ENCODE assay signal across 17 cellular contexts in genomic region chr7:324011-324410, GRCh38. TPM values are rescaled to one million over a fixed set of nuclear protein-coding genes. Genes with fewer than 3 reads are reported as not detected.
A peak's percentile ranks its signal among the peaks of the same experiment; 100 is the strongest.
DNase-seq lines count a peak whose midpoint lies in the region; ATAC-seq and TF ChIP-seq lines count a peak whose summit lies in the region.
"Had no signal": no experiment of that assay in that cellular context is flagged by ENCODE, and none has a peak within 500 bp of the region (broad histone marks: within the 10 kb centered on the region; RNA-seq: fewer than 3 reads in every experiment).

No MANE protein-coding gene starts in this region.

- H2AFZ ChIP-seq in mesenchymal stem cell (ENCODE audit: low read depth, low read length): no peak overlapping the region

- no peak overlapping the region for H2BK15ac ChIP-seq in mesenchymal stem cell (ENCODE audit: low read depth, poor library complexity, severe bottlenecking)

- no peak overlapping the region for H3K4me3 Mint-ChIP-seq in natural killer cell treated with Interleukin-12 subunit alpha and Interleukin-12 subunit beta and Interleukin-15 and Interleukin-18, amount 100 ng/mL, for 72 hours
- H3K4me3 Mint-ChIP-seq in natural killer cell (no peak overlapping the region), chondrocyte (ENCODE audit: unreplicated experiment) (no peak overlapping the region)
- H3K4me3 Mint-ChIP-seq in activated T-helper 2 cell treated with anti-CD3 and anti-CD28 coated beads, Interferon-gamma antibody, Interleukin-2, Interleukin-4, amounts not matched to agents 10 μg/mL and 5 μg/mL and 100 μg/mL, durations not matched to agents 14 hours and 24 hours and 36 hours (ENCODE audit: low read depth): no peak overlapping the region
- H3K4me3 Mint-ChIP-seq: CD8-positive, alpha-beta memory T cell had no signal

- H3K27me3 ChIP-seq in mesenchymal stem cell (ENCODE audit: control insufficient read depth in 1 of 2, insufficient read depth in 1 of 2, low read length in 2 of 2) (peaks cover 13 to 88% of the 10 kb centered on the region in 2 experiments), MG63 (peaks cover 5% of the 10 kb centered on the region)

- intact Hi-C loops in natural killer cell (cut with micrococcal nuclease): loop anchor here (5.0 kb wide), 1 partner anchor 448 kb away; no protein-coding TSS in a partner anchor
- intact Hi-C loops in activated T-helper 2 cell treated with anti-CD3 and anti-CD28 coated beads, Interferon-gamma antibody, Interleukin-2, Interleukin-4, amounts not matched to agents 10 μg/mL and 5 μg/mL and 100 μg/mL, durations not matched to agents 14 hours and 24 hours and 36 hours (cut with micrococcal nuclease): loop anchor here (5.0 kb wide), 1 partner anchor 313 kb away; no protein-coding TSS in a partner anchor

- no peak overlapping the region for H3K4ac ChIP-seq in mesenchymal stem cell (ENCODE audit: low read depth in 1 of 2, low read length in 2 of 2)

- TF ChIP-seq CTCF in natural killer cell (IDR thresholded peaks at IDR 0.05): no peak
- no peak for TF ChIP-seq CTCF in chondrocyte (IDR thresholded peaks at IDR 0.05)

- H3K18ac ChIP-seq in mesenchymal stem cell (ENCODE audit: low read depth in 1 of 2, low read length in 2 of 2): no peak overlapping the region

- H3K9ac ChIP-seq in mesenchymal stem cell (ENCODE audit: low read length): no peak overlapping the region

- H3K4me2 ChIP-seq in mesenchymal stem cell (ENCODE audit: low read length, poor library complexity, severe bottlenecking): no peak overlapping the region
- H3K4me2 ChIP-seq: A549 had no signal

- no peak overlapping the region for H2BK12ac ChIP-seq in mesenchymal stem cell (ENCODE audit: low read length in 2 of 2)

- peak overlapping the region; percentile 4 for H2AK5ac ChIP-seq in mesenchymal stem cell (ENCODE audit: low read length, severe bottlenecking)

- no peak for ATAC-seq in natural killer cell treated with Interleukin-12 subunit alpha and Interleukin-12 subunit beta and Interleukin-15 and Interleukin-18, amount 100 ng/mL, for 72 hours
- no peak for ATAC-seq in natural killer cell
- ATAC-seq: A549 had no signal

- no peak overlapping the region for H3K27ac ChIP-seq in mesenchymal stem cell (ENCODE audit: low read length, poor library complexity, severe bottlenecking)
- H3K27ac ChIP-seq: A549, HL-60 had no signal

- H3K14ac ChIP-seq in mesenchymal stem cell (ENCODE audit: low read length in 2 of 2): no peak overlapping the region

- H3K79me1 ChIP-seq in mesenchymal stem cell (replicated peaks; ENCODE audit: low read length, poor library complexity, severe bottlenecking): no peaks in the 10 kb centered on the region

- H3K4me3 ChIP-seq in mesenchymal stem cell (ENCODE audit: insufficient read depth in 1 of 2, low read depth in 1 of 2, low read length in 2 of 2) (no peak overlapping the region), MG63 (no peak overlapping the region)
- H3K4me3 ChIP-seq: A549, HAP-1 had no signal

- H3K36me3 Mint-ChIP-seq in natural killer cell treated with Interleukin-12 subunit alpha and Interleukin-12 subunit beta and Interleukin-15 and Interleukin-18, amount 100 ng/mL, for 72 hours: no peaks in the 10 kb centered on the region
- no peaks in the 10 kb centered on the region for H3K36me3 Mint-ChIP-seq in natural killer cell
- no peaks in the 10 kb centered on the region for H3K36me3 Mint-ChIP-seq in chondrocyte (ENCODE audit: low read depth)
- no peaks in the 10 kb centered on the region for H3K36me3 Mint-ChIP-seq in activated T-helper 2 cell treated with anti-CD3 and anti-CD28 coated beads, Interferon-gamma antibody, Interleukin-2, Interleukin-4, amounts not matched to agents 10 μg/mL and 5 μg/mL and 100 μg/mL, durations not matched to agents 14 hours and 24 hours and 36 hours (ENCODE audit: low read depth)
- H3K36me3 Mint-ChIP-seq: CD8-positive, alpha-beta memory T cell had no signal

- no peak overlapping the region for H3K27ac Mint-ChIP-seq in natural killer cell treated with Interleukin-12 subunit alpha and Interleukin-12 subunit beta and Interleukin-15 and Interleukin-18, amount 100 ng/mL, for 72 hours
- no peak overlapping the region for H3K27ac Mint-ChIP-seq in natural killer cell
- H3K27ac Mint-ChIP-seq in chondrocyte (ENCODE audit: unreplicated experiment): no peak overlapping the region
- H3K27ac Mint-ChIP-seq in activated T-helper 2 cell treated with anti-CD3 and anti-CD28 coated beads, Interferon-gamma antibody, Interleukin-2, Interleukin-4, amounts not matched to agents 10 μg/mL and 5 μg/mL and 100 μg/mL, durations not matched to agents 14 hours and 24 hours and 36 hours: no peak overlapping the region

- H3K9me3 ChIP-seq in mesenchymal stem cell (ENCODE audit: control insufficient read depth, low read length) (peaks cover 7% of the 10 kb centered on the region), MG63 (no peaks in the 10 kb centered on the region)
- H3K9me3 ChIP-seq: A549, Caco-2 had no signal

- H3K36me3 ChIP-seq in mesenchymal stem cell (ENCODE audit: control insufficient read depth in 1 of 2, insufficient read depth in 2 of 2, low read depth in 1 of 2, low read length in 2 of 2) (no peaks in the 10 kb centered on the region), MG63 (no peaks in the 10 kb centered on the region)
- H3K36me3 ChIP-seq: HAP-1 had no signal

- DNase-seq in natural killer cell treated with Interleukin-12 subunit alpha and Interleukin-12 subunit beta and Interleukin-15 and Interleukin-18, amount 100 ng/mL, for 72 hours (ENCODE audit: low spot score): peak; percentile 16
- no peak for DNase-seq in natural killer cell
- DNase-seq in chondrocyte (ENCODE audit: low spot score): peak; percentile 39
- no peak for DNase-seq in mesenchymal stem cell
- DNase-seq in activated T-helper 2 cell treated with anti-CD3 and anti-CD28 coated beads, Interferon-gamma antibody, Interleukin-2, Interleukin-4, amounts not matched to agents 10 μg/mL and 5 μg/mL and 100 μg/mL, durations not matched to agents 14 hours and 24 hours and 36 hours (ENCODE audit: low spot score): no peak
- no peak for DNase-seq in HCEC 1CT
- DNase-seq in MG63: no peak
- DNase-seq: DMS 273 treated with DMSO at 0.1 percent for 48 hours had no signal

- peaks cover 10 to 20% of the 10 kb centered on the region in 2 donors for H3K27me3 Mint-ChIP-seq in natural killer cell treated with Interleukin-12 subunit alpha and Interleukin-12 subunit beta and Interleukin-15 and Interleukin-18, amount 100 ng/mL, for 72 hours
- peaks cover 11% of the 10 kb centered on the region in 2 donors for H3K27me3 Mint-ChIP-seq in natural killer cell (ENCODE audit: low read depth in 2 of 2)
- peaks cover 21% of the 10 kb centered on the region for H3K27me3 Mint-ChIP-seq in chondrocyte (ENCODE audit: low read depth)
- peaks cover 2% of the 10 kb centered on the region for H3K27me3 Mint-ChIP-seq in activated T-helper 2 cell treated with anti-CD3 and anti-CD28 coated beads, Interferon-gamma antibody, Interleukin-2, Interleukin-4, amounts not matched to agents 10 μg/mL and 5 μg/mL and 100 μg/mL, durations not matched to agents 14 hours and 24 hours and 36 hours (ENCODE audit: low read depth)

- WGBS in mesenchymal stem cell: 70% methylated on average over 5 of the region's 8 CpGs

- no peak overlapping the region for H4K91ac ChIP-seq in mesenchymal stem cell (ENCODE audit: low read length)

- H3K4me1 ChIP-seq in mesenchymal stem cell (ENCODE audit: control insufficient read depth, insufficient read depth, low read depth, low read length): peaks cover 28% of the 10 kb centered on the region
- H3K4me1 ChIP-seq: HAP-1 had no signal

- H2BK5ac ChIP-seq in mesenchymal stem cell (ENCODE audit: low read depth, low read length, poor library complexity, severe bottlenecking): no peak overlapping the region

- no peaks in the 10 kb centered on the region for H3K9me3 Mint-ChIP-seq in natural killer cell treated with Interleukin-12 subunit alpha and Interleukin-12 subunit beta and Interleukin-15 and Interleukin-18, amount 100 ng/mL, for 72 hours
- H3K9me3 Mint-ChIP-seq in natural killer cell (peaks cover 0 to 2% of the 10 kb centered on the region in 2 donors), chondrocyte (ENCODE audit: low read depth) (no peaks in the 10 kb centered on the region)
- no peaks in the 10 kb centered on the region for H3K9me3 Mint-ChIP-seq in activated T-helper 2 cell treated with anti-CD3 and anti-CD28 coated beads, Interferon-gamma antibody, Interleukin-2, Interleukin-4, amounts not matched to agents 10 μg/mL and 5 μg/mL and 100 μg/mL, durations not matched to agents 14 hours and 24 hours and 36 hours

- no peak overlapping the region for H2BK120ac ChIP-seq in mesenchymal stem cell (ENCODE audit: low read depth, low read length)

- H3K23ac ChIP-seq in mesenchymal stem cell (ENCODE audit: low read length in 2 of 2): no peak overlapping the region

- H4K8ac ChIP-seq in mesenchymal stem cell (ENCODE audit: low read length): no peak overlapping the region

- H3K4me1 Mint-ChIP-seq in natural killer cell treated with Interleukin-12 subunit alpha and Interleukin-12 subunit beta and Interleukin-15 and Interleukin-18, amount 100 ng/mL, for 72 hours (ENCODE audit: low read depth in 2 of 2): no peaks in the 10 kb centered on the region
- H3K4me1 Mint-ChIP-seq in natural killer cell (no peaks in the 10 kb centered on the region), chondrocyte (ENCODE audit: low read depth) (peaks cover 5% of the 10 kb centered on the region)
- no peaks in the 10 kb centered on the region for H3K4me1 Mint-ChIP-seq in activated T-helper 2 cell treated with anti-CD3 and anti-CD28 coated beads, Interferon-gamma antibody, Interleukin-2, Interleukin-4, amounts not matched to agents 10 μg/mL and 5 μg/mL and 100 μg/mL, durations not matched to agents 14 hours and 24 hours and 36 hours (ENCODE audit: low read depth)

RNA-seq across cellular contexts. Expression of gene FOXL3, which starts 34.0 kb away (rescaled TPM):
- total RNA-seq in natural killer cell treated with Interleukin-12 subunit alpha and Interleukin-12 subunit beta and Interleukin-15 and Interleukin-18, amount 100 ng/mL, for 72 hours: not detected
- total RNA-seq in natural killer cell (not detected), chondrocyte (not detected in 3 replicates)
- polyA plus RNA-seq in mesenchymal stem cell (2013, experiment 1 of 2): not detected
- not detected for polyA plus RNA-seq in mesenchymal stem cell (2013, experiment 2 of 2)
- total RNA-seq in activated T-helper 2 cell treated with anti-CD3 and anti-CD28 coated beads, Interferon-gamma antibody, Interleukin-2, Interleukin-4, amounts not matched to agents 10 μg/mL and 5 μg/mL and 100 μg/mL, durations not matched to agents 14 hours and 24 hours and 36 hours: not detected in 2 replicates
- total RNA-seq in MG63 (2014; rRNA removed; shearing (Covaris generic); ENCODE audit: low replicate concordance): not detected in 2 replicates
- total RNA-seq: Caco-2; CD8-positive, alpha-beta memory T cell; Daoy; H1 had no signal
- polyA plus RNA-seq: A549; AG04450; BJ; CD8-positive, alpha-beta memory T cell; H1 had no signal

Comparison
In these comparisons a context has a peak if more than half of its experiments do, and no peak if none do; other contexts are left out.
1. DNase-seq: peak in natural killer cell treated with Interleukin-12 subunit alpha and Interleukin-12 subunit beta and Interleukin-15 and Interleukin-18, amount 100 ng/mL, for 72 hours (single experiment) and chondrocyte (single experiment); none in natural killer cell (single experiment), mesenchymal stem cell (single experiment), activated T-helper 2 cell treated with anti-CD3 and anti-CD28 coated beads, Interferon-gamma antibody, Interleukin-2, Interleukin-4, amounts not matched to agents 10 μg/mL and 5 μg/mL and 100 μg/mL, durations not matched to agents 14 hours and 24 hours and 36 hours (single experiment), HCEC 1CT (single experiment) and MG63 (single experiment).